Comparison of ENCODE assay signal across 1 cellular context in the genomic region with DNA sequence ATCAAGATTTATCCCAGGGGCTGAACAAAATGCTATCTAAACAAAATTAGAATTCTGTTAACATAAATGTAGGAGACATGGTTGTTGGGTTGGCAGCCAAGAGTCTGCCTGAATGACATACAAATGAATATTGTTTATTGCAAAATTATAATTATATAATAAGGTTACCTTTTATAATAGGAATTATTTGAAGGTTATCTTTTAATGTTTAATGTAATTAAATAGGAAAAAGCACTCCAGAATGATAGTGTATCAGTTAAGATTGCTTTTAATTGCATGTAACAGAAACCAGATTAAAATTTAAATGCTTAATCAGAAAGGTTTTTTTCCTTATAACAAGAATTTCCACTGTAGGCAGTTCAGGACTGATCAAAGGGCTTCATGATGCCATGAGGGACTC.
A peak's percentile ranks its signal among the peaks of the same experiment; 100 is the strongest.
TF ChIP-seq lines count a peak whose summit lies in the region.

No MANE protein-coding gene starts in this region.

TF ChIP-seq in SK-N-SH treated with all-trans-retinoic acid at 6 μM for 48 hours, 23 proteins besides CTCF, POLR2A, EP300 and RAD21 (continued from another document):
- TF ChIP-seq ZNF70 (CRISPR knock-in tag; IDR thresholded peaks at IDR 0.05) (no peak), ARNTL (CRISPR knock-in tag; IDR thresholded peaks at IDR 0.05; ENCODE audit: borderline replicate concordance, low read depth) (no peak), ESRRG (CRISPR knock-in tag; IDR thresholded peaks at IDR 0.05) (no peak), RARB (CRISPR knock-in tag; IDR thresholded peaks at IDR 0.05) (no peak), CSDC2 (CRISPR knock-in tag; IDR thresholded peaks at IDR 0.05) (no peak), ISL1 (CRISPR knock-in tag; IDR thresholded peaks at IDR 0.05) (peak; percentile 93), BACH2 (CRISPR knock-in tag; IDR thresholded peaks at IDR 0.05; ENCODE audit: borderline replicate concordance) (no peak), PATZ1 (CRISPR knock-in tag; IDR thresholded peaks at IDR 0.05; ENCODE audit: borderline replicate concordance) (no peak), SNAI2 (CRISPR knock-in tag; IDR thresholded peaks at IDR 0.05) (no peak), PPARA (CRISPR knock-in tag; IDR thresholded peaks at IDR 0.05; ENCODE audit: borderline replicate concordance) (no peak), ZFP30 (CRISPR knock-in tag; IDR thresholded peaks at IDR 0.05) (no peak), ZC3H10 (CRISPR knock-in tag; IDR thresholded peaks at IDR 0.05) (no peak), ZNF8 (CRISPR knock-in tag; IDR thresholded peaks at IDR 0.05) (no peak), ZFP3 (CRISPR knock-in tag; IDR thresholded peaks at IDR 0.05) (no peak)
- TF ChIP-seq, protein P1, sequence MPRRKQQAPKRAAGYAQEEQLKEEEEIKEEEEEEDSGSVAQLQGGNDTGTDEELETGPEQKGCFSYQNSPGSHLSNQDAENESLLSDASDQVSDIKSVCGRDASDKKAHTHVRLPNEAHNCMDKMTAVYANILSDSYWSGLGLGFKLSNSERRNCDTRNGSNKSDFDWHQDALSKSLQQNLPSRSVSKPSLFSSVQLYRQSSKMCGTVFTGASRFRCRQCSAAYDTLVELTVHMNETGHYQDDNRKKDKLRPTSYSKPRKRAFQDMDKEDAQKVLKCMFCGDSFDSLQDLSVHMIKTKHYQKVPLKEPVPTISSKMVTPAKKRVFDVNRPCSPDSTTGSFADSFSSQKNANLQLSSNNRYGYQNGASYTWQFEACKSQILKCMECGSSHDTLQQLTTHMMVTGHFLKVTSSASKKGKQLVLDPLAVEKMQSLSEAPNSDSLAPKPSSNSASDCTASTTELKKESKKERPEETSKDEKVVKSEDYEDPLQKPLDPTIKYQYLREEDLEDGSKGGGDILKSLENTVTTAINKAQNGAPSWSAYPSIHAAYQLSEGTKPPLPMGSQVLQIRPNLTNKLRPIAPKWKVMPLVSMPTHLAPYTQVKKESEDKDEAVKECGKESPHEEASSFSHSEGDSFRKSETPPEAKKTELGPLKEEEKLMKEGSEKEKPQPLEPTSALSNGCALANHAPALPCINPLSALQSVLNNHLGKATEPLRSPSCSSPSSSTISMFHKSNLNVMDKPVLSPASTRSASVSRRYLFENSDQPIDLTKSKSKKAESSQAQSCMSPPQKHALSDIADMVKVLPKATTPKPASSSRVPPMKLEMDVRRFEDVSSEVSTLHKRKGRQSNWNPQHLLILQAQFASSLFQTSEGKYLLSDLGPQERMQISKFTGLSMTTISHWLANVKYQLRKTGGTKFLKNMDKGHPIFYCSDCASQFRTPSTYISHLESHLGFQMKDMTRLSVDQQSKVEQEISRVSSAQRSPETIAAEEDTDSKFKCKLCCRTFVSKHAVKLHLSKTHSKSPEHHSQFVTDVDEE (CRISPR knock-in tag; IDR thresholded peaks at IDR 0.05): no peak
- TF ChIP-seq, protein P2, sequence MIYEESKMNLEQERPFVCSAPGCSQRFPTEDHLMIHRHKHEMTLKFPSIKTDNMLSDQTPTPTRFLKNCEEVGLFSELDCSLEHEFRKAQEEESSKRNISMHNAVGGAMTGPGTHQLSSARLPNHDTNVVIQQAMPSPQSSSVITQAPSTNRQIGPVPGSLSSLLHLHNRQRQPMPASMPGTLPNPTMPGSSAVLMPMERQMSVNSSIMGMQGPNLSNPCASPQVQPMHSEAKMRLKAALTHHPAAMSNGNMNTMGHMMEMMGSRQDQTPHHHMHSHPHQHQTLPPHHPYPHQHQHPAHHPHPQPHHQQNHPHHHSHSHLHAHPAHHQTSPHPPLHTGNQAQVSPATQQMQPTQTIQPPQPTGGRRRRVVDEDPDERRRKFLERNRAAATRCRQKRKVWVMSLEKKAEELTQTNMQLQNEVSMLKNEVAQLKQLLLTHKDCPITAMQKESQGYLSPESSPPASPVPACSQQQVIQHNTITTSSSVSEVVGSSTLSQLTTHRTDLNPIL (CRISPR knock-in tag; IDR thresholded peaks at IDR 0.05; ENCODE audit: low read depth): 0 out of 2 replicates have a peak, but pooled peaks have one; percentile 16
